ENCODE assay signal across 8 cellular contexts in genomic region chr1:247487057-247487456, GRCh38. TPM values are rescaled to one million over a fixed set of nuclear protein-coding genes. Genes with fewer than 3 reads are reported as not detected.
DNase-seq lines count a peak whose midpoint lies in the region; ATAC-seq and TF ChIP-seq lines count a peak whose summit lies in the region.

No MANE protein-coding gene starts in this region.

- H3K27me3 ChIP-seq in colonic mucosa = no peaks in the 10 kb centered on the region

- no peak overlapping the region for H3K4me3 ChIP-seq in colonic mucosa

- ATAC-seq in GM19328 (IDR thresholded peaks at IDR 0.05; ENCODE audit: unreplicated experiment) = peak; percentile 80

- H3K9me3 ChIP-seq in colonic mucosa = no peaks in the 10 kb centered on the region

- intact Hi-C loops in colonic mucosa (cut with DNase I) = loop anchor here (2.0 to 5.0 kb wide), 2 partner anchors 96 to 115 kb away; no protein-coding TSS in a partner anchor

- H3K4me1 ChIP-seq in colonic mucosa = no peaks in the 10 kb centered on the region

- no peaks in the 10 kb centered on the region for H3K36me3 ChIP-seq in colonic mucosa

- H3K27ac ChIP-seq in colonic mucosa = no peak overlapping the region

- no peak overlapping the region for H3K9ac ChIP-seq in colonic mucosa (ENCODE audit: low read depth in 2 of 2, low read length in 2 of 2)

- DNase-seq in DMS 273 (lab: John Stamatoyannopoulos, UW; ENCODE audit: unreplicated experiment) (peak; percentile 63), DMS 273 treated with DMSO at 0.1 percent for 48 hours (lab: John Stamatoyannopoulos, UW) (no peak), HT-29 (ENCODE audit: low spot score) (peak; percentile 70), SW 1271 (lab: John Stamatoyannopoulos, UW) (peak; percentile 35 to 80), colonic mucosa (peak; percentile 24), medulla oblongata (ENCODE audit: extremely low spot score) (peak; percentile 70), NCI-H446 treated with DMSO at 0.1 percent for 48 hours (lab: John Stamatoyannopoulos, UW) (no peak)

- peak; percentile 36 for TF ChIP-seq CTCF in colonic mucosa (IDR thresholded peaks at IDR 0.05)

RNA-seq across cellular contexts. Expression of gene OR2B11, which starts 29.2 kb away (rescaled TPM):
- total RNA-seq in HT-29 (2014; rRNA removed; shearing (Covaris generic)) = not detected in 2 replicates
- total RNA-seq in colonic mucosa = not detected

RNA-seq across cellular contexts. Expression of gene OR2C3, which starts 49.2 kb away (rescaled TPM):
- not detected in 2 replicates for total RNA-seq in HT-29 (2014; rRNA removed; shearing (Covaris generic))
- total RNA-seq in colonic mucosa = not detected

Comparison
In these comparisons a context has a peak if more than half of its experiments do, and no peak if none do; other contexts are left out.
1. DNase-seq: peak in DMS 273 (single experiment), HT-29 (single experiment), SW 1271 (2 of 2), colonic mucosa (single experiment) and medulla oblongata (single experiment); none in DMS 273 treated with DMSO at 0.1 percent for 48 hours (single experiment) and NCI-H446 treated with DMSO at 0.1 percent for 48 hours (single experiment).